Comparison of ENCODE assay signal across 10 cellular contexts in the genomic region with DNA sequence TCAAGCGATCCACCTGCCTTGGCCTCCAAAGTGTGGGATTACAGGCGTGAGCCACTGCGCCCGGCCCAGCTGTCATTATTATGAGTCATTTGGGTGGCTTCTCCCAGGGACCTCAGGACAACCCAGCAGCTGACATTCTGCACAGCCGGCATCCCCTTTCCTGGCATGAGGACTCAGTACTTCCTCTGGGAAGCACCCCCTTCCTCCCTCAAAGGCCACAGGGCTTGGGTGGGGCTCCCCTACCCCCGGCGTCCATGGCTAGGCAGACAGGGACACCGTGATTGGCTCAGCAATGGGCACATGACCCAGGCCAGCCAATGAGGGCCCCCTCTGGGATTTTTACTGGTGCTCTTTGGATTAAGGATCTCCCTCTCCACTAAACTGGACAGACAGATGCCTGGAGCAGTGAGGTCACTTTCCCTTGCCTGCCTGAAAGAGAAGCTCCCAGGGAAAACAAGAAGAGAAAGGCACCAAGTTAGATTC. TPM values are rescaled to one million over a fixed set of nuclear protein-coding genes. Genes with fewer than 3 reads are reported as not detected.
A peak's percentile ranks its signal among the peaks of the same experiment; 100 is the strongest.
DNase-seq lines count a peak whose midpoint lies in the region; ATAC-seq, FAIRE-seq and TF ChIP-seq lines count a peak whose summit lies in the region.
"Had no signal": no experiment of that assay in that cellular context is flagged by ENCODE, and none has a peak within 500 bp of the region (broad histone marks: within the 10 kb centered on the region; RNA-seq: fewer than 3 reads in every experiment).

No MANE protein-coding gene starts in this region.

- H3K27ac ChIP-seq in SU-DHL-6 (ENCODE audit: low read depth, low read length), result peak overlapping the region; percentile 80
- peak overlapping the region; percentile 19 to 99 (median 96) for H3K27ac ChIP-seq in gastroesophageal sphincter
- H3K27ac ChIP-seq: SK-N-MC had no signal

- ATAC-seq in gastroesophageal sphincter, result peak; percentile 78
- no peak for ATAC-seq in HG02588 (IDR thresholded peaks at IDR 0.05; ENCODE audit: unreplicated experiment)

- H4K20me1 ChIP-seq in SU-DHL-6 (ENCODE audit: low read depth, low read length), result no peaks in the 10 kb centered on the region

- H3K4me1 ChIP-seq in gastroesophageal sphincter, result peaks cover 2 to 100% (median 53%) of the 10 kb centered on the region in 3 donors
- peaks cover 63% of the 10 kb centered on the region for H3K4me1 ChIP-seq in skeletal muscle satellite cell (ENCODE audit: control insufficient read depth, insufficient read depth, low read length)

- no peak for FAIRE-seq in D721Med (lab: Jason Lieb, UNC)
- FAIRE-seq: frontal cortex had no signal

- H3K4me3 ChIP-seq in SU-DHL-6 (ENCODE audit: insufficient read depth, low read length, poor library complexity, severe bottlenecking) (no peak overlapping the region), gastroesophageal sphincter (peak overlapping the region in 1 of 2 donors; percentile 86), skeletal muscle satellite cell (ENCODE audit: low read length) (peak overlapping the region; percentile 19)
- H3K4me3 ChIP-seq: SK-N-MC had no signal

- TF ChIP-seq EP300 in gastroesophageal sphincter (IDR thresholded peaks at IDR 0.05), result no peak

- no peaks in the 10 kb centered on the region for H3K27me3 ChIP-seq in SU-DHL-6 (ENCODE audit: low read length)
- H3K27me3 ChIP-seq in gastroesophageal sphincter, result no peaks in the 10 kb centered on the region
- H3K27me3 ChIP-seq in skeletal muscle satellite cell (ENCODE audit: control insufficient read depth, insufficient read depth, low read length), result no peaks in the 10 kb centered on the region

- H3K4me2 ChIP-seq in SU-DHL-6 (ENCODE audit: low read depth, low read length, poor library complexity, severe bottlenecking) (peak overlapping the region; percentile 54), skeletal muscle satellite cell (ENCODE audit: low read length) (peak overlapping the region; percentile 95)

- H3K9ac ChIP-seq in SU-DHL-6 (ENCODE audit: low read length) (peak overlapping the region; percentile 17; the same call in 1 of the 2 replicates), skeletal muscle satellite cell (ENCODE audit: low read depth, low read length) (no peak overlapping the region)

- H3F3A ChIP-seq in SU-DHL-6 (ENCODE audit: insufficient read depth), result 0 out of 2 replicates have a peak, but pooled peaks cover 4% of the 10 kb centered on the region

- TF ChIP-seq CTCF in SU-DHL-6 (IDR thresholded peaks at IDR 0.05; ENCODE audit: insufficient read depth, low read length, poor library complexity, severe bottlenecking), result no peak
- TF ChIP-seq CTCF in gastroesophageal sphincter (IDR thresholded peaks at IDR 0.05), result no peak
- TF ChIP-seq CTCF in D721Med (IDR thresholded peaks at IDR 0.05; ENCODE audit: insufficient read depth, missing control alignments), result no peak

- 0% methylated on average over 2 of the region's 8 CpGs; no CpG with 5 or more reads in 1 of the 2 donors for WGBS in gastroesophageal sphincter (ENCODE audit: low coverage in 1 of 2), 2 donors

- H3K9me3 ChIP-seq in SU-DHL-6 (ENCODE audit: insufficient read depth, low read length), result no peaks in the 10 kb centered on the region
- H3K9me3 ChIP-seq in gastroesophageal sphincter, result no peaks in the 10 kb centered on the region
- no peaks in the 10 kb centered on the region for H3K9me3 ChIP-seq in skeletal muscle satellite cell (replicated peaks; ENCODE audit: low read length)

- no peaks in the 10 kb centered on the region for H3K9me2 ChIP-seq in SU-DHL-6 (replicated peaks; ENCODE audit: insufficient read depth, low read length)

- H3K79me2 ChIP-seq in SU-DHL-6 (ENCODE audit: insufficient read depth, low read length), result no peaks in the 10 kb centered on the region

- H2AFZ ChIP-seq in SU-DHL-6 (ENCODE audit: low read depth, low read length, severe bottlenecking), result peak overlapping the region; percentile 42

- peak; percentile 49 for DNase-seq in GM19238 (ENCODE audit: insufficient read length, low spot score)
- DNase-seq in D721Med (ENCODE audit: insufficient read length, low spot score), result no peak
- DNase-seq in central memory CD4-positive, alpha-beta T cell, result no peak
- no peak for DNase-seq in T-helper 1 cell

- TF ChIP-seq POLR2A in gastroesophageal sphincter (IDR thresholded peaks at IDR 0.05), result peak in 1 of 2 donors; percentile 31

- H3K36me3 ChIP-seq in SU-DHL-6 (ENCODE audit: low read length), result no peaks in the 10 kb centered on the region
- H3K36me3 ChIP-seq in gastroesophageal sphincter, result peaks cover 0 to 79% of the 10 kb centered on the region in 2 donors
- peaks cover 66% of the 10 kb centered on the region for H3K36me3 ChIP-seq in skeletal muscle satellite cell (ENCODE audit: insufficient read depth, low read length)

RNA-seq across cellular contexts. Expression of gene KANK2, which starts 6.0 kb away (rescaled TPM):
- total RNA-seq in gastroesophageal sphincter, result 1,000 to 10,000 TPM in 3 of 4 donors, 100 to 1,000 TPM in 1; 913 to 1,808 (median 1,065) TPM
- 266 and 301 TPM in 2 replicates for total RNA-seq in skeletal muscle satellite cell (2012; rRNA removed)

RNA-seq across cellular contexts. Expression of gene SPC24, which starts 35.7 kb away (rescaled TPM):
- total RNA-seq in gastroesophageal sphincter, result 1 to 10 TPM; 4.2 to 6.8 (median 5.7) TPM
- total RNA-seq in skeletal muscle satellite cell (2012; rRNA removed), result 45.7 and 54.5 TPM in 2 replicates

RNA-seq across cellular contexts. Expression of gene ANGPTL8, which starts 48.1 kb away (rescaled TPM):
- total RNA-seq in gastroesophageal sphincter, result 1 to 10 TPM in 1 of 4 donors, not detected in 3; 2.0 TPM
- not detected in 2 replicates for total RNA-seq in skeletal muscle satellite cell (2012; rRNA removed)
- total RNA-seq: frontal cortex had no signal
